Comparison of ENCODE assay signal across 16 cellular contexts in genomic region chr14:80135305-80136088, GRCh38.
"Had no signal": no experiment of that assay in that cellular context is flagged by ENCODE, and none has a peak within 500 bp of the region (broad histone marks: within the 10 kb centered on the region; RNA-seq: fewer than 3 reads in every experiment).

No MANE protein-coding gene starts in this region.

- H3K4me3 ChIP-seq: adrenal gland, prostate gland, upper lobe of right lung had no signal

- H3K36me3 ChIP-seq: adrenal gland, prostate gland, upper lobe of right lung had no signal

- H3K9me3 ChIP-seq: adrenal gland, prostate gland, upper lobe of right lung had no signal

- DNase-seq: activated CD4-positive, alpha-beta memory T cell treated with anti-CD3 and anti-CD28 coated beads, Interleukin-2, amount 10 ng/mL, durations not matched to agents 7 days and 5 days; activated CD4-positive, alpha-beta T cell treated with anti-CD3 and anti-CD28 coated beads, Interleukin-2, amount 10 ng/mL, durations not matched to agents 24 days and 14 days; adrenal gland; caudate nucleus; effector CD4-positive, alpha-beta T cell; immature natural killer cell; midbrain; natural killer cell; stimulated activated CD4-positive, alpha-beta T cell treated with anti-CD3 and anti-CD28 coated beads, Interleukin-12 subunit alpha, Interleukin-12 subunit beta, amount 100 ng/mL, for 4 hours; stimulated activated CD4-positive, alpha-beta T cell treated with anti-CD3 and anti-CD28 coated beads, Interleukin-4, amount 100 ng/mL, for 4 hours; stimulated activated naive CD8-positive, alpha-beta T cell treated with anti-CD3 and anti-CD28 coated beads, Interleukin-15, Interleukin-2, amounts not matched to agents 100 U/mL and 50 U/mL, for 24 hours; upper lobe of right lung had no signal

- H3K4me1 ChIP-seq: adrenal gland, prostate gland, upper lobe of right lung had no signal

- ATAC-seq: activated CD4-positive, CD25-positive, alpha-beta regulatory T cell treated with anti-CD3 and anti-CD28 coated beads, Interleukin-2, amount 50 U/mL, for 24 hours; natural killer cell; SK-N-SH treated with all-trans-retinoic acid at 6 μM for 48 hours; stimulated activated naive CD8-positive, alpha-beta T cell treated with anti-CD3 and anti-CD28 coated beads, Interleukin-15, Interleukin-2, amounts not matched to agents 100 U/mL and 50 U/mL, for 24 hours; upper lobe of right lung had no signal

- H3K27ac ChIP-seq: adrenal gland, prostate gland, upper lobe of right lung, VCaP had no signal

- H3K27me3 ChIP-seq: adrenal gland, upper lobe of right lung had no signal
